Comparison of ENCODE assay signal across 1 cellular context in the genomic region with DNA sequence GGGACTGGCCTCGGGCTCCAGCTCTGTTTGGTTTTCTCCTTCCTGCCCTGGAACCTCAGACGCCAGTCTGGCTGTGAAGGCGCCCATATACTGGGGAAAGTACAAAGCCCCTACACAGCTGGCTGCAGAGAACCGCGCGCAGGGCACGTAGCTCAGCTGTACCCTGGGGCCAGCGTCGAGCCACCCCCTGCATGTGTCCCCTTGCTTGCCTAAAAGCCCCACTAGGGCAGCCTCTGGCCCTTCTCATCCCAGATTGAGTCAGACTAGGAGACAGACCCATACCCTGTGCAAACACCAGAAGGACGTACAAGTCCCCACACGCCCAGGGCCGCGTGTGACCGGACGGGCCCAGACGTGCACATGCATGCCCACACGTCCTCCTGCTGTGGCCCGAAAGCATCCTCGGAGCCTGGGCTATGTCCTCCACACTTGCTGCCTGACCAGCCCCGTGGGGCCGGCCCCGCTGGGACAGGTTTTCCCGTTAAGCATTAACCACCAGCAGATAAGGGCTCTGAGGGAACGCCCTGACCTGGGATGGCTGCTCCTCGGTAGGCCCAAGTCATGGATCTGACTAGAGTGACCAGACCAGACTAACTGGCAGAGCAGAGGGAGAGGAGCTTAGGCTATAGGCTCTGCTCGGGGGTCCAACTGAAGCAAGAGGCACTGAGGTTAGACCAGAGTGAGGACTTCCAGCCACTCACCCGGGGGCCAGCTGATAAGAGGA.
A peak's percentile ranks its signal among the peaks of the same experiment; 100 is the strongest.
TF ChIP-seq lines count a peak whose summit lies in the region.

No MANE protein-coding gene starts in this region.

TF ChIP-seq in K562, 482 proteins besides CTCF, POLR2A, EP300 and RAD21:
- TF ChIP-seq, protein P1, sequence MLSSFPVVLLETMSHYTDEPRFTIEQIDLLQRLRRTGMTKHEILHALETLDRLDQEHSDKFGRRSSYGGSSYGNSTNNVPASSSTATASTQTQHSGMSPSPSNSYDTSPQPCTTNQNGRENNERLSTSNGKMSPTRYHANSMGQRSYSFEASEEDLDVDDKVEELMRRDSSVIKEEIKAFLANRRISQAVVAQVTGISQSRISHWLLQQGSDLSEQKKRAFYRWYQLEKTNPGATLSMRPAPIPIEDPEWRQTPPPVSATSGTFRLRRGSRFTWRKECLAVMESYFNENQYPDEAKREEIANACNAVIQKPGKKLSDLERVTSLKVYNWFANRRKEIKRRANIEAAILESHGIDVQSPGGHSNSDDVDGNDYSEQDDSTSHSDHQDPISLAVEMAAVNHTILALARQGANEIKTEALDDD (IDR thresholded peaks at IDR 0.05) = peak; percentile 33; the same call in 1 of the 2 replicates
- no peak for TF ChIP-seq ZNF57 (CRISPR knock-in tag; IDR thresholded peaks at IDR 0.05)
- TF ChIP-seq, protein P2, sequence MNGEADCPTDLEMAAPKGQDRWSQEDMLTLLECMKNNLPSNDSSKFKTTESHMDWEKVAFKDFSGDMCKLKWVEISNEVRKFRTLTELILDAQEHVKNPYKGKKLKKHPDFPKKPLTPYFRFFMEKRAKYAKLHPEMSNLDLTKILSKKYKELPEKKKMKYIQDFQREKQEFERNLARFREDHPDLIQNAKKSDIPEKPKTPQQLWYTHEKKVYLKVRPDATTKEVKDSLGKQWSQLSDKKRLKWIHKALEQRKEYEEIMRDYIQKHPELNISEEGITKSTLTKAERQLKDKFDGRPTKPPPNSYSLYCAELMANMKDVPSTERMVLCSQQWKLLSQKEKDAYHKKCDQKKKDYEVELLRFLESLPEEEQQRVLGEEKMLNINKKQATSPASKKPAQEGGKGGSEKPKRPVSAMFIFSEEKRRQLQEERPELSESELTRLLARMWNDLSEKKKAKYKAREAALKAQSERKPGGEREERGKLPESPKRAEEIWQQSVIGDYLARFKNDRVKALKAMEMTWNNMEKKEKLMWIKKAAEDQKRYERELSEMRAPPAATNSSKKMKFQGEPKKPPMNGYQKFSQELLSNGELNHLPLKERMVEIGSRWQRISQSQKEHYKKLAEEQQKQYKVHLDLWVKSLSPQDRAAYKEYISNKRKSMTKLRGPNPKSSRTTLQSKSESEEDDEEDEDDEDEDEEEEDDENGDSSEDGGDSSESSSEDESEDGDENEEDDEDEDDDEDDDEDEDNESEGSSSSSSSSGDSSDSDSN (IDR thresholded peaks at IDR 0.05; ENCODE audit: borderline replicate concordance in 1 of 2, low read depth in 2 of 2, low read length in 2 of 2) = peak in 1 of 2 experiments; percentile 48; a peak in 1 of 4 replicates
